In genomic region chr12:28876423-28876822, GRCh38 we compare ENCODE assay signal across 22 cellular contexts.
"Had no signal": no experiment of that assay in that cellular context is flagged by ENCODE, and none has a peak within 500 bp of the region (broad histone marks: within the 10 kb centered on the region; RNA-seq: fewer than 3 reads in every experiment).

No MANE protein-coding gene starts in this region.

- H3K27me3 ChIP-seq: colonic mucosa, gastrocnemius medialis, left lung, neutrophil, sigmoid colon, spleen, upper lobe of right lung had no signal

- H3K27ac Mint-ChIP-seq: activated CD8-positive, alpha-beta T cell treated with anti-CD3 and anti-CD28 coated beads, Interleukin-2, amount 10 ng/mL, durations not matched to agents 7 days and 5 days; activated naive CD4-positive, alpha-beta T cell treated with anti-CD3 and anti-CD28 coated beads, Interleukin-2, amount 10 ng/mL, durations not matched to agents 7 days and 5 days; activated naive CD8-positive, alpha-beta T cell treated with anti-CD3 and anti-CD28 coated beads, Interleukin-2, amount 50 U/mL, for 24 hours; activated T-cell treated with anti-CD3 and anti-CD28 coated beads, Interleukin-2, amount 50 U/mL, for 24 hours; brain; mesothelial cell of epicardium; natural killer cell treated with Interleukin-12 subunit alpha and Interleukin-12 subunit beta and Interleukin-15 and Interleukin-18, amount 100 ng/mL, for 72 hours; stimulated activated memory B cell treated with anti-CD40 and anti-IgM and Interleukin-4, amounts not matched to agents 10 μg/mL and 1 μg/mL and 100 μg/mL, for 72 hours; T-helper 2 cell treated with Interferon-gamma antibody and Interleukin-4, amounts not matched to agents 5 μg/mL and 100 μg/mL, for 36 hours had no signal

- H3K4me1 Mint-ChIP-seq: activated naive CD4-positive, alpha-beta T cell treated with anti-CD3 and anti-CD28 coated beads, Interleukin-2, amount 10 ng/mL, durations not matched to agents 7 days and 5 days; activated naive CD8-positive, alpha-beta T cell treated with anti-CD3 and anti-CD28 coated beads, Interleukin-2, amount 50 U/mL, for 24 hours; brain; stimulated activated memory B cell treated with anti-CD40 and anti-IgM and Interleukin-4, amounts not matched to agents 10 μg/mL and 1 μg/mL and 100 μg/mL, for 72 hours had no signal

- H3K27me3 Mint-ChIP-seq: activated naive CD4-positive, alpha-beta T cell treated with anti-CD3 and anti-CD28 coated beads, Interleukin-2, amount 10 ng/mL, durations not matched to agents 7 days and 5 days; activated naive CD8-positive, alpha-beta T cell treated with anti-CD3 and anti-CD28 coated beads, Interleukin-2, amount 50 U/mL, for 24 hours; stimulated activated memory B cell treated with anti-CD40 and anti-IgM and Interleukin-4, amounts not matched to agents 10 μg/mL and 1 μg/mL and 100 μg/mL, for 72 hours had no signal

- DNase-seq: activated CD4-positive, alpha-beta T cell treated with anti-CD3 and anti-CD28 coated beads for 48 hours; activated CD4-positive, CD25-positive, alpha-beta regulatory T cell; activated CD8-positive, alpha-beta T cell treated with anti-CD3 and anti-CD28 coated beads, Interleukin-2, amount 10 ng/mL, durations not matched to agents 7 days and 5 days; activated naive CD4-positive, alpha-beta T cell treated with anti-CD3 and anti-CD28 coated beads, Interleukin-2, amount 10 ng/mL, durations not matched to agents 7 days and 5 days; activated naive CD8-positive, alpha-beta T cell treated with anti-CD3 and anti-CD28 coated beads, Interleukin-2, amount 50 U/mL, for 24 hours; activated T-cell treated with anti-CD3 and anti-CD28 coated beads, Interleukin-2, amount 50 U/mL, for 24 hours; anterior cingulate cortex; central memory CD4-positive, alpha-beta T cell; colonic mucosa; gastrocnemius medialis; left lung; sigmoid colon; spleen; stimulated activated CD4-positive, alpha-beta T cell treated with anti-CD3 and anti-CD28 coated beads, Interleukin-4, amount 100 ng/mL, for 4 hours; upper lobe of right lung had no signal

- ATAC-seq: activated CD8-positive, alpha-beta T cell treated with anti-CD3 and anti-CD28 coated beads, Interleukin-2, amount 10 ng/mL, durations not matched to agents 7 days and 5 days; activated naive CD8-positive, alpha-beta T cell treated with anti-CD3 and anti-CD28 coated beads, Interleukin-2, amount 50 U/mL, for 24 hours; gastrocnemius medialis; left lung; natural killer cell treated with Interleukin-12 subunit alpha and Interleukin-12 subunit beta and Interleukin-15 and Interleukin-18, amount 100 ng/mL, for 72 hours; stimulated activated memory B cell treated with anti-CD40 and anti-IgM and Interleukin-4, amounts not matched to agents 10 μg/mL and 1 μg/mL and 100 μg/mL, for 72 hours; upper lobe of right lung had no signal

- H2AFZ ChIP-seq: parathyroid adenoma had no signal

- H3K9me3 ChIP-seq: colonic mucosa, gastrocnemius medialis, left lung, neutrophil, sigmoid colon, spleen, upper lobe of right lung had no signal

- H3K9ac ChIP-seq: parathyroid adenoma had no signal

- H3K27ac ChIP-seq: colonic mucosa, gastrocnemius medialis, left lung, neutrophil, parathyroid adenoma, sigmoid colon, spleen, upper lobe of right lung had no signal

- H3K79me2 ChIP-seq: parathyroid adenoma had no signal

- H3K4me1 ChIP-seq: colonic mucosa, gastrocnemius medialis, left lung, parathyroid adenoma, sigmoid colon, upper lobe of right lung had no signal

- H3K9me3 Mint-ChIP-seq: activated naive CD4-positive, alpha-beta T cell treated with anti-CD3 and anti-CD28 coated beads, Interleukin-2, amount 10 ng/mL, durations not matched to agents 7 days and 5 days; activated naive CD8-positive, alpha-beta T cell treated with anti-CD3 and anti-CD28 coated beads, Interleukin-2, amount 50 U/mL, for 24 hours; activated T-cell treated with anti-CD3 and anti-CD28 coated beads, Interleukin-2, amount 50 U/mL, for 24 hours; brain; mesothelial cell of epicardium; T-helper 2 cell treated with Interferon-gamma antibody and Interleukin-4, amounts not matched to agents 5 μg/mL and 100 μg/mL, for 36 hours had no signal

- H3K4me3 ChIP-seq: colonic mucosa, gastrocnemius medialis, left lung, sigmoid colon, spleen, upper lobe of right lung had no signal

- H3K36me3 ChIP-seq: colonic mucosa, gastrocnemius medialis, left lung, neutrophil, sigmoid colon, spleen, upper lobe of right lung had no signal

- H3K4me3 Mint-ChIP-seq: activated CD8-positive, alpha-beta T cell treated with anti-CD3 and anti-CD28 coated beads, Interleukin-2, amount 10 ng/mL, durations not matched to agents 7 days and 5 days; activated naive CD4-positive, alpha-beta T cell treated with anti-CD3 and anti-CD28 coated beads, Interleukin-2, amount 10 ng/mL, durations not matched to agents 7 days and 5 days; activated naive CD8-positive, alpha-beta T cell treated with anti-CD3 and anti-CD28 coated beads, Interleukin-2, amount 50 U/mL, for 24 hours; activated T-cell treated with anti-CD3 and anti-CD28 coated beads, Interleukin-2, amount 50 U/mL, for 24 hours; brain; mesothelial cell of epicardium; natural killer cell treated with Interleukin-12 subunit alpha and Interleukin-12 subunit beta and Interleukin-15 and Interleukin-18, amount 100 ng/mL, for 72 hours; stimulated activated memory B cell treated with anti-CD40 and anti-IgM and Interleukin-4, amounts not matched to agents 10 μg/mL and 1 μg/mL and 100 μg/mL, for 72 hours; T-helper 2 cell treated with Interferon-gamma antibody and Interleukin-4, amounts not matched to agents 5 μg/mL and 100 μg/mL, for 36 hours had no signal
